Comparison of ENCODE assay signal across 1 cellular context in genomic region chr18:46481847-46482245, GRCh38.
TF ChIP-seq lines count a peak whose summit lies in the region.

No MANE protein-coding gene starts in this region.

TF ChIP-seq in H1, 55 proteins besides CTCF, POLR2A, EP300 and RAD21:
- TF ChIP-seq CBX8 (IDR thresholded peaks at IDR 0.05; ENCODE audit: borderline replicate concordance, low read depth, low read length), result no peak
- TF ChIP-seq GTF2F1 (IDR thresholded peaks at IDR 0.05; ENCODE audit: borderline replicate concordance, low read depth, low read length), result no peak
- TF ChIP-seq RXRA (IDR thresholded peaks at IDR 0.05; ENCODE audit: insufficient read depth, low read depth, low read length), result no peak
- no peak for TF ChIP-seq SIRT6 (IDR thresholded peaks at IDR 0.05; ENCODE audit: low read length)
- TF ChIP-seq GABPA (IDR thresholded peaks at IDR 0.05; ENCODE audit: borderline replicate concordance, insufficient read depth, low read length), result no peak
- TF ChIP-seq NRF1 (IDR thresholded peaks at IDR 0.05; ENCODE audit: low read depth, low read length), result no peak
- no peak for TF ChIP-seq TAF1 (IDR thresholded peaks at IDR 0.05; ENCODE audit: low read depth, low read length)
- no peak for TF ChIP-seq RNF2 (IDR thresholded peaks at IDR 0.05; ENCODE audit: borderline replicate concordance, low read depth, low read length, missing control alignments, poor library complexity, severe bottlenecking)
- no peak for TF ChIP-seq CTBP2 (IDR thresholded peaks at IDR 0.05; ENCODE audit: borderline replicate concordance, insufficient read depth, insufficient read length, low read length)
- no peak for TF ChIP-seq CBX5 (IDR thresholded peaks at IDR 0.05; ENCODE audit: low read depth, low read length)
- TF ChIP-seq MAFK (IDR thresholded peaks at IDR 0.05; ENCODE audit: low read depth, low read length), result no peak
- TF ChIP-seq EGR1 (IDR thresholded peaks at IDR 0.05; ENCODE audit: borderline replicate concordance, low read depth, low read length), result no peak
- TF ChIP-seq TCF12 (IDR thresholded peaks at IDR 0.05; ENCODE audit: low read depth, low read length), result no peak
- TF ChIP-seq CEBPB (IDR thresholded peaks at IDR 0.05; ENCODE audit: low read depth, low read length), result no peak
- TF ChIP-seq NANOG (IDR thresholded peaks at IDR 0.05; ENCODE audit: insufficient read depth, low read depth, low read length, poor library complexity, severe bottlenecking), result no peak
- TF ChIP-seq SP1 (IDR thresholded peaks at IDR 0.05; ENCODE audit: low read depth, low read length), result no peak
- no peak for TF ChIP-seq SP4 (IDR thresholded peaks at IDR 0.05; ENCODE audit: low read length)
TF ChIP-seq in H1: peak in this region for 0.
